23 cellular contexts compared by ENCODE assay signal in the genomic region with DNA sequence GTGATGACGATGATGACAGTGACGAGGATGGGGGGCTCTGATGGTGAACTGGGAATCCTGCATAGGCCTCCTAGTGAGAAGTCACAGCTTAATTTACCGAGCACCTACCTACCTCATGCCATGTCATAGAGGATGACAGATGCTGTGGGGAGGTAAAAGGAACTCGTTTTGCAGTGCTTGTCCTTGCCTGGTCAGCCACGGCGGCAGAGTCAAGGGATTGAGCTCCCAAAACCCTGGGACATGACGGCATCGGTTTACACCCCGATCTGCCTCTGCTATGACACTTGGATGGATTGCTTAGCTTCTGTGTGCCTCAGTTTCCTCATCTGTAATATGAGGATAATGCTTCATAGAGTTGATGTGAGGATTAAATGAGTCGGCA.
A peak's percentile ranks its signal among the peaks of the same experiment; 100 is the strongest.
DNase-seq lines count a peak whose midpoint lies in the region; TF ChIP-seq lines count a peak whose summit lies in the region.
"Had no signal": no experiment of that assay in that cellular context is flagged by ENCODE, and none has a peak within 500 bp of the region (broad histone marks: within the 10 kb centered on the region; RNA-seq: fewer than 3 reads in every experiment).

No MANE protein-coding gene starts in this region.

- H2AFZ ChIP-seq in neural progenitor cell (replicated peaks): no peak overlapping the region

- intact Hi-C loops in tibial artery (cut with DNase I; ENCODE audit: low total_unique reads): no loop called here

- no peaks in the 10 kb centered on the region for H4K20me1 ChIP-seq in neural progenitor cell (ENCODE audit: low read depth)

- H3K4me2 ChIP-seq in neural progenitor cell: no peak overlapping the region

- H3K36me3 ChIP-seq in SJSA1: no peaks in the 10 kb centered on the region; the same call in 1 of the 2 replicates
- no peaks in the 10 kb centered on the region for H3K36me3 ChIP-seq in duodenal mucosa (ENCODE audit: control insufficient read depth in 1 of 2, insufficient read depth in 2 of 2, low read length in 2 of 2)
- no peaks in the 10 kb centered on the region for H3K36me3 ChIP-seq in tibial artery
- H3K36me3 ChIP-seq in neural progenitor cell: no peaks in the 10 kb centered on the region

- H3K4me1 ChIP-seq in SJSA1 (replicated peaks) (peaks cover 22% of the 10 kb centered on the region), duodenal mucosa (ENCODE audit: control insufficient read depth in 1 of 2, insufficient read depth in 2 of 2, low read length in 2 of 2) (no peaks in the 10 kb centered on the region), tibial artery (peaks cover 0 to 23% (median 2%) of the 10 kb centered on the region in 4 donors), neural progenitor cell (no peaks in the 10 kb centered on the region)

- no peak overlapping the region for H3K4me3 Mint-ChIP-seq in nephron progenitor cell
- H3K4me3 Mint-ChIP-seq in neural progenitor cell: no peak overlapping the region
- H3K4me3 Mint-ChIP-seq: H9 had no signal

- H3K9ac ChIP-seq in duodenal mucosa (ENCODE audit: low read depth in 1 of 2, low read length in 2 of 2) (no peak overlapping the region), neural progenitor cell (no peak overlapping the region)

- peaks cover 14% of the 10 kb centered on the region for H3K36me3 Mint-ChIP-seq in nephron progenitor cell (ENCODE audit: low read depth)
- no peaks in the 10 kb centered on the region for H3K36me3 Mint-ChIP-seq in neural progenitor cell
- H3K36me3 Mint-ChIP-seq: CD4-positive, alpha-beta memory T cell had no signal

- peaks cover 41% of the 10 kb centered on the region for H3K4me1 Mint-ChIP-seq in nephron progenitor cell
- H3K4me1 Mint-ChIP-seq in neural progenitor cell: peaks cover 18% of the 10 kb centered on the region

- H3K9me3 ChIP-seq in SJSA1 (replicated peaks) (no peaks in the 10 kb centered on the region), duodenal mucosa (ENCODE audit: control insufficient read depth in 1 of 2, low read length in 2 of 2) (no peaks in the 10 kb centered on the region), tibial artery (no peaks in the 10 kb centered on the region), neural progenitor cell (ENCODE audit: low read depth) (no peaks in the 10 kb centered on the region)

- H3K27me3 Mint-ChIP-seq in nephron progenitor cell (ENCODE audit: low read depth, poor library complexity): peaks cover 5% of the 10 kb centered on the region
- peaks cover 18% of the 10 kb centered on the region for H3K27me3 Mint-ChIP-seq in neural progenitor cell (ENCODE audit: insufficient read depth, low read depth)

- H3K27me3 ChIP-seq in SJSA1 (replicated peaks) (no peaks in the 10 kb centered on the region), duodenal mucosa (ENCODE audit: control insufficient read depth in 1 of 2, insufficient read depth in 2 of 2, low read length in 2 of 2) (no peaks in the 10 kb centered on the region), tibial artery (no peaks in the 10 kb centered on the region), neural progenitor cell (no peaks in the 10 kb centered on the region)

- DNase-seq in SJSA1 (ENCODE audit: low read depth in 1 of 2, low spot score in 2 of 2): no peak
- DNase-seq in nephron progenitor cell: no peak
- no peak for DNase-seq in tibial artery
- no peak for DNase-seq in neural progenitor cell (ENCODE audit: low spot score)
- DNase-seq in COLO668 (lab: John Stamatoyannopoulos, UW; ENCODE audit: unreplicated experiment): no peak
- no peak for DNase-seq in A172 (ENCODE audit: low spot score)
- DNase-seq: C1 segment of cervical spinal cord; CD4-positive, alpha-beta memory T cell; DMS79 treated with DMSO at 0.1 percent for 48 hours; GF-D8; H9; Karpas-422; NCI-H1092; NCI-H1417 treated with DMSO at 0.1 percent for 48 hours; NCI-H1694 treated with DMSO at 0.1 percent for 48 hours; NCI-H2081; NCI-H226; NCI-H510A; NCI-H69; SHP77 had no signal

- H3K9me3 Mint-ChIP-seq in nephron progenitor cell (no peaks in the 10 kb centered on the region), neural progenitor cell (peaks cover 4% of the 10 kb centered on the region)
- H3K9me3 Mint-ChIP-seq: H9 had no signal

- H3K27ac Mint-ChIP-seq in nephron progenitor cell (peak overlapping the region; percentile 3), neural progenitor cell (no peak overlapping the region)
- H3K27ac Mint-ChIP-seq: H9 had no signal

- H3K79me2 ChIP-seq in neural progenitor cell (ENCODE audit: low read depth): no peaks in the 10 kb centered on the region

- peak overlapping the region; percentile 96 for H3K27ac ChIP-seq in SJSA1
- peak overlapping the region; percentile 22 for H3K27ac ChIP-seq in duodenal mucosa (ENCODE audit: low read depth, low read length)
- H3K27ac ChIP-seq in tibial artery: peak overlapping the region; percentile 21 to 40
- H3K27ac ChIP-seq in neural progenitor cell: no peak overlapping the region
- H3K27ac ChIP-seq: RWPE1, SK-N-MC had no signal

- H3F3A ChIP-seq in neural progenitor cell (ENCODE audit: low read depth): peaks cover 6% of the 10 kb centered on the region

- TF ChIP-seq CTCF in nephron progenitor cell (IDR thresholded peaks at IDR 0.05) (no peak), tibial artery (IDR thresholded peaks at IDR 0.05) (no peak), neural progenitor cell (IDR thresholded peaks at IDR 0.05) (no peak)

- no peak overlapping the region for H3K4me3 ChIP-seq in SJSA1
- no peak overlapping the region for H3K4me3 ChIP-seq in duodenal mucosa (ENCODE audit: low read depth in 1 of 2, low read length in 2 of 2)
- no peak overlapping the region for H3K4me3 ChIP-seq in tibial artery
- H3K4me3 ChIP-seq in neural progenitor cell: no peak overlapping the region
- H3K4me3 ChIP-seq: SK-N-MC had no signal
